ENCODE assay signal across 1 cellular context in genomic region chr16:74749291-74750055, GRCh38.
TF ChIP-seq lines count a peak whose summit lies in the region.

No MANE protein-coding gene starts in this region.

TF ChIP-seq in GM23338, 12 proteins besides CTCF, POLR2A, EP300 and RAD21 (continued from another document):
- TF ChIP-seq, protein P1, sequence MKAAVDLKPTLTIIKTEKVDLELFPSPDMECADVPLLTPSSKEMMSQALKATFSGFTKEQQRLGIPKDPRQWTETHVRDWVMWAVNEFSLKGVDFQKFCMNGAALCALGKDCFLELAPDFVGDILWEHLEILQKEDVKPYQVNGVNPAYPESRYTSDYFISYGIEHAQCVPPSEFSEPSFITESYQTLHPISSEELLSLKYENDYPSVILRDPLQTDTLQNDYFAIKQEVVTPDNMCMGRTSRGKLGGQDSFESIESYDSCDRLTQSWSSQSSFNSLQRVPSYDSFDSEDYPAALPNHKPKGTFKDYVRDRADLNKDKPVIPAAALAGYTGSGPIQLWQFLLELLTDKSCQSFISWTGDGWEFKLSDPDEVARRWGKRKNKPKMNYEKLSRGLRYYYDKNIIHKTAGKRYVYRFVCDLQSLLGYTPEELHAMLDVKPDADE (IDR thresholded peaks at IDR 0.05) = no peak
- no peak for TF ChIP-seq JUNB (IDR thresholded peaks at IDR 0.05; ENCODE audit: unreplicated experiment)
- no peak for TF ChIP-seq EZH2phosphoT487 (IDR thresholded peaks at IDR 0.05; ENCODE audit: unreplicated experiment)
- TF ChIP-seq, protein P2, sequence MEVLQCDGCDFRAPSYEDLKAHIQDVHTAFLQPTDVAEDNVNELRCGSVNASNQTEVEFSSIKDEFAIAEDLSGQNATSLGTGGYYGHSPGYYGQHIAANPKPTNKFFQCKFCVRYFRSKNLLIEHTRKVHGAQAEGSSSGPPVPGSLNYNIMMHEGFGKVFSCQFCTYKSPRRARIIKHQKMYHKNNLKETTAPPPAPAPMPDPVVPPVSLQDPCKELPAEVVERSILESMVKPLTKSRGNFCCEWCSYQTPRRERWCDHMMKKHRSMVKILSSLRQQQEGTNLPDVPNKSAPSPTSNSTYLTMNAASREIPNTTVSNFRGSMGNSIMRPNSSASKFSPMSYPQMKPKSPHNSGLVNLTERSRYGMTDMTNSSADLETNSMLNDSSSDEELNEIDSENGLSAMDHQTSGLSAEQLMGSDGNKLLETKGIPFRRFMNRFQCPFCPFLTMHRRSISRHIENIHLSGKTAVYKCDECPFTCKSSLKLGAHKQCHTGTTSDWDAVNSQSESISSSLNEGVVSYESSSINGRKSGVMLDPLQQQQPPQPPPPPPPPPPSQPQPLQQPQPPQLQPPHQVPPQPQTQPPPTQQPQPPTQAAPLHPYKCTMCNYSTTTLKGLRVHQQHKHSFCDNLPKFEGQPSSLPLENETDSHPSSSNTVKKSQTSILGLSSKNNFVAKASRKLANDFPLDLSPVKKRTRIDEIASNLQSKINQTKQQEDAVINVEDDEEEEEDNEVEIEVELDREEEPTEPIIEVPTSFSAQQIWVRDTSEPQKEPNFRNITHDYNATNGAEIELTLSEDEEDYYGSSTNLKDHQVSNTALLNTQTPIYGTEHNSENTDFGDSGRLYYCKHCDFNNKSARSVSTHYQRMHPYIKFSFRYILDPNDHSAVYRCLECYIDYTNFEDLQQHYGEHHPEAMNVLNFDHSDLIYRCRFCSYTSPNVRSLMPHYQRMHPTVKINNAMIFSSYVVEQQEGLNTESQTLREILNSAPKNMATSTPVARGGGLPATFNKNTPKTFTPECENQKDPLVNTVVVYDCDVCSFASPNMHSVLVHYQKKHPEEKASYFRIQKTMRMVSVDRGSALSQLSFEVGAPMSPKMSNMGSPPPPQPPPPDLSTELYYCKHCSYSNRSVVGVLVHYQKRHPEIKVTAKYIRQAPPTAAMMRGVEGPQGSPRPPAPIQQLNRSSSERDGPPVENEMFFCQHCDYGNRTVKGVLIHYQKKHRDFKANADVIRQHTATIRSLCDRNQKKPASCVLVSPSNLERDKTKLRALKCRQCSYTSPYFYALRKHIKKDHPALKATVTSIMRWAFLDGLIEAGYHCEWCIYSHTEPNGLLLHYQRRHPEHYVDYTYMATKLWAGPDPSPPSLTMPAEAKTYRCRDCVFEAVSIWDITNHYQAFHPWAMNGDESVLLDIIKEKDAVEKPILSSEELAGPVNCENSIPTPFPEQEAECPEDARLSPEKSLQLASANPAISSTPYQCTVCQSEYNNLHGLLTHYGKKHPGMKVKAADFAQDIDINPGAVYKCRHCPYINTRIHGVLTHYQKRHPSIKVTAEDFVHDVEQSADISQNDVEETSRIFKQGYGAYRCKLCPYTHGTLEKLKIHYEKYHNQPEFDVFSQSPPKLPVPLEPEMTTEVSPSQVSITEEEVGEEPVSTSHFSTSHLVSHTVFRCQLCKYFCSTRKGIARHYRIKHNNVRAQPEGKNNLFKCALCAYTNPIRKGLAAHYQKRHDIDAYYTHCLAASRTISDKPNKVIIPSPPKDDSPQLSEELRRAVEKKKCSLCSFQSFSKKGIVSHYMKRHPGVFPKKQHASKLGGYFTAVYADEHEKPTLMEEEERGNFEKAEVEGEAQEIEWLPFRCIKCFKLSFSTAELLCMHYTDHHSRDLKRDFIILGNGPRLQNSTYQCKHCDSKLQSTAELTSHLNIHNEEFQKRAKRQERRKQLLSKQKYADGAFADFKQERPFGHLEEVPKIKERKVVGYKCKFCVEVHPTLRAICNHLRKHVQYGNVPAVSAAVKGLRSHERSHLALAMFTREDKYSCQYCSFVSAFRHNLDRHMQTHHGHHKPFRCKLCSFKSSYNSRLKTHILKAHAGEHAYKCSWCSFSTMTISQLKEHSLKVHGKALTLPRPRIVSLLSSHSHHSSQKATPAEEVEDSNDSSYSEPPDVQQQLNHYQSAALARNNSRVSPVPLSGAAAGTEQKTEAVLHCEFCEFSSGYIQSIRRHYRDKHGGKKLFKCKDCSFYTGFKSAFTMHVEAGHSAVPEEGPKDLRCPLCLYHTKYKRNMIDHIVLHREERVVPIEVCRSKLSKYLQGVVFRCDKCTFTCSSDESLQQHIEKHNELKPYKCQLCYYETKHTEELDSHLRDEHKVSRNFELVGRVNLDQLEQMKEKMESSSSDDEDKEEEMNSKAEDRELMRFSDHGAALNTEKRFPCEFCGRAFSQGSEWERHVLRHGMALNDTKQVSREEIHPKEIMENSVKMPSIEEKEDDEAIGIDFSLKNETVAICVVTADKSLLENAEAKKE (CRISPR knock-in tag; IDR thresholded peaks at IDR 0.05) = no peak
- no peak for TF ChIP-seq STAT1 (IDR thresholded peaks at IDR 0.05; ENCODE audit: unreplicated experiment)
TF ChIP-seq in GM23338: peak in this region for 0.
